In the genomic region with DNA sequence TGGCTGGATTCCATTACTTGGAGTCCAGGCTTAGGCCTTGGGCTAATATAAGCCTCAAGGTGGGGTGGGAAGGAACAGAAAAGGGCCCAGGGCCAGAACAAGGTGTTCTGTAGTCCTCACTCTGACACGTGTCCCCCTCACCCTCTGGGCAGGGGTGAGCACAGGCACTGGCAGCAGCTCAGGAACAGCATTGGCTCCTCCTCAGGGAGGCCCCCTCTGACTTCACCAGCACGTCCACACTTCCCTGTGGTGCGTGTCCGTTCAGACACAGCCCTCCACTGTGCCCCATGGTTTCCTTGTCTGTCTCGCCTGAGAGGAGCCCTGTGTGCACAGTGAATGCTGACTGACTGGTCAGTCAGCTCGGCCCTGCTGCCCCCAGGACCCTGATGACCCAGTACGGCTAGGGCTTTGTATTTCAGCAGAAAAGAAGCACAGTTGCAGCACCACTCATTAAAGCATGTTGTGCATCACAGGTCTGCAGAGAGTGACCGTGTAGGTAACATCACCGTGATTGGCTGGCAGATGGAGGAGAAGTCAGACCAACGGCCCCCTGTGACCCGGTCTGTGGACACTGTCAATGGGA, we compare ENCODE assay signal across 27 cellular contexts.
"Had no signal": no experiment of that assay in that cellular context is flagged by ENCODE, and none has a peak within 500 bp of the region (broad histone marks: within the 10 kb centered on the region; RNA-seq: fewer than 3 reads in every experiment).

No MANE protein-coding gene starts in this region.

- H3K4me3 Mint-ChIP-seq: activated B cell treated with CpG ODN at 0.5 μM for 24 hours; activated CD4-positive, alpha-beta memory T cell treated with anti-CD3 and anti-CD28 coated beads, Interleukin-2, amount 10 ng/mL, durations not matched to agents 7 days and 5 days; activated naive CD8-positive, alpha-beta T cell treated with anti-CD3 and anti-CD28 coated beads for 36 hours; brain; dendritic cell treated with granulocyte-macrophage colony-stimulating factor and Interleukin-4, amounts not matched to agents 40 ng/mL and 50 ng/mL, for 4 days; T-cell; T-helper 2 cell treated with Interferon-gamma antibody and Interleukin-4, amounts not matched to agents 5 μg/mL and 100 μg/mL, for 36 hours; type B pancreatic cell had no signal

- H3K4me1 Mint-ChIP-seq: activated B cell treated with CpG ODN at 0.5 μM for 24 hours, brain, T-cell had no signal

- H3K4me2 ChIP-seq: hepatocyte had no signal

- H3K27ac ChIP-seq: ascending aorta, cardiac muscle cell, gastrocnemius medialis, hepatocyte, thoracic aorta, uterus had no signal

- H2AFZ ChIP-seq: hepatocyte had no signal

- H3K79me2 ChIP-seq: hepatocyte had no signal

- H3K36me3 ChIP-seq: cardiac muscle cell, uterus had no signal

- H3K27me3 ChIP-seq: adrenal gland, ascending aorta, cardiac muscle cell, gastrocnemius medialis, hepatocyte, uterus had no signal

- H3K4me3 ChIP-seq: adrenal gland, ascending aorta, cardiac muscle cell, gastrocnemius medialis, hepatocyte, mucosa of descending colon, thoracic aorta, uterus had no signal

- H3K27ac Mint-ChIP-seq: activated B cell treated with CpG ODN at 0.5 μM for 24 hours; activated naive CD8-positive, alpha-beta T cell treated with anti-CD3 and anti-CD28 coated beads for 36 hours; dendritic cell treated with granulocyte-macrophage colony-stimulating factor and Interleukin-4, amounts not matched to agents 40 ng/mL and 50 ng/mL, for 4 days; T-helper 2 cell treated with Interferon-gamma antibody and Interleukin-4, amounts not matched to agents 5 μg/mL and 100 μg/mL, for 36 hours; type B pancreatic cell had no signal

- H3K27me3 Mint-ChIP-seq: activated B cell treated with CpG ODN at 0.5 μM for 24 hours; activated CD4-positive, alpha-beta memory T cell treated with anti-CD3 and anti-CD28 coated beads, Interleukin-2, amount 10 ng/mL, durations not matched to agents 7 days and 5 days; activated naive CD8-positive, alpha-beta T cell treated with anti-CD3 and anti-CD28 coated beads for 36 hours; brain; dendritic cell treated with granulocyte-macrophage colony-stimulating factor and Interleukin-4, amounts not matched to agents 40 ng/mL and 50 ng/mL, for 4 days; T-cell; type B pancreatic cell had no signal

- DNase-seq: activated B cell treated with CpG ODN at 0.5 μM for 24 hours; activated CD4-positive, alpha-beta memory T cell treated with anti-CD3 and anti-CD28 coated beads, Interleukin-2, amount 10 ng/mL, durations not matched to agents 7 days and 5 days; activated CD8-positive, alpha-beta memory T cell treated with anti-CD3 and anti-CD28 coated beads, Interleukin-2, amount 50 U/mL, for 48 hours; activated naive CD4-positive, alpha-beta T cell; activated naive CD8-positive, alpha-beta T cell treated with anti-CD3 and anti-CD28 coated beads for 36 hours; activated T-cell treated with anti-CD3 and anti-CD28 coated beads, Interleukin-2, amount 50 U/mL, for 48 hours; effector CD4-positive, alpha-beta T cell; gastrocnemius medialis; glutamatergic neuron; islet precursor cell; left cardiac atrium; left ventricle myocardium superior; mucosa of descending colon; posterior cingulate gyrus; right cardiac atrium; stimulated activated naive CD4-positive, alpha-beta T cell treated with Interleukin-2 at 50 U/mL for 16 hours; T-cell; uterus had no signal

- H3K9me3 Mint-ChIP-seq: activated B cell treated with CpG ODN at 0.5 μM for 24 hours; activated CD4-positive, alpha-beta memory T cell treated with anti-CD3 and anti-CD28 coated beads, Interleukin-2, amount 10 ng/mL, durations not matched to agents 7 days and 5 days; activated naive CD8-positive, alpha-beta T cell treated with anti-CD3 and anti-CD28 coated beads for 36 hours; brain; dendritic cell treated with granulocyte-macrophage colony-stimulating factor and Interleukin-4, amounts not matched to agents 40 ng/mL and 50 ng/mL, for 4 days; T-cell; T-helper 2 cell treated with Interferon-gamma antibody and Interleukin-4, amounts not matched to agents 5 μg/mL and 100 μg/mL, for 36 hours; type B pancreatic cell had no signal

- H3K9me3 ChIP-seq: adrenal gland, ascending aorta, gastrocnemius medialis, mucosa of descending colon, thoracic aorta, uterus had no signal

- H3K4me1 ChIP-seq: adrenal gland, ascending aorta, gastrocnemius medialis, uterus had no signal
